Comparison of ENCODE assay signal across 23 cellular contexts in the genomic region with DNA sequence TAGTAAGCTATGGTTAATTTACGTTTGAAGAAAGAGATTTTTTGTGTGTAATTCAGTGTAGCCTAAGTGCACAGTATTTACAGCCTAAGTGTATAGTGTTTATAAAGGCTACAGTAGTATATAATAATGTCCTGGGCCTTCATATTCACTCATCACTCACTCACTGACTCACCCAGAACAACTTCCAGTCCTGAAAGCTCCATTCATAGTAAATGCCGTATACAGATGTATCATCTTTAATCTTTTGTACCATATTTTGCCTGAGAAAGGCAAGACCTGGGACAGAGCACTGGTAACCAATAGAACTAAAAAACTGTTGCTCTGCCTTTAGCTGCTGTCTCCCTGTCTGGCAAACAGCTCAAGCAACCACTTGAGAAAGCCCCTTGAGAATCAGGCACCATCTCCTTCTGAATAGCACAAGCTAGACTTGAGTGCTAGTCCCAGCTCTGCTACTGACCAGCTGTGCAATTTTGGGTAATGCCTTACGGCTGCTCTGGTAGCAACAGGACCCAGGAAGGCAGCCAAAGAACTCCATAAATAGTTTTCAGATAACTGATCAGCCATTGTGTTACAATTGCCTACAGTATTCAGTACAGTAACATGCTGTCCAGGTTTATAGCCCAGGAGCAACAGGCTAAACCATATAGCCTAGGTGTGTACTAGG.
A peak's percentile ranks its signal among the peaks of the same experiment; 100 is the strongest.
DNase-seq lines count a peak whose midpoint lies in the region; ATAC-seq and TF ChIP-seq lines count a peak whose summit lies in the region.
"Had no signal": no experiment of that assay in that cellular context is flagged by ENCODE, and none has a peak within 500 bp of the region (broad histone marks: within the 10 kb centered on the region; RNA-seq: fewer than 3 reads in every experiment).

No MANE protein-coding gene starts in this region.

- TF ChIP-seq CTCF in dorsolateral prefrontal cortex (IDR thresholded peaks at IDR 0.05 in 54 of 56, conservative IDR thresholded peaks at IDR 0.05 in 2 of 56; ENCODE audit: low read depth in 1 of 56, partially characterized antibody in 56 of 56), result no peak

- intact Hi-C loops in Right ventricle myocardium superior (cut with DNase I) (no loop called here), cardiac septum (cut with DNase I) (no loop called here), left cardiac atrium (cut with DNase I) (no loop called here), dorsolateral prefrontal cortex (cut with DNase I) (no loop called here)

- no peaks in the 10 kb centered on the region for H3K27me3 ChIP-seq in dorsolateral prefrontal cortex
- H3K27me3 ChIP-seq: BLaER1, neural progenitor cell, Peyer's patch had no signal

- DNase-seq in Right ventricle myocardium superior (no peak), cardiac septum (ENCODE audit: low spot score) (no peak), RPMI7951 (ENCODE audit: low read depth) (peak; percentile 9), left cardiac atrium (no peak), mucosa of gallbladder (ENCODE audit: low spot score) (no peak), HuH-7.5 (ENCODE audit: low spot score) (no peak), dorsolateral prefrontal cortex (no peak)
- DNase-seq: activated CD8-positive, alpha-beta T cell treated with anti-CD3 and anti-CD28 coated beads, Interleukin-2, amount 10 ng/mL, durations not matched to agents 7 days and 5 days; activated gamma-delta T cell; activated naive CD8-positive, alpha-beta T cell treated with anti-CD3 and anti-CD28 coated beads, Interleukin-2, amount 50 U/mL, for 24 hours; Caco-2; H7; hippocampal formation; lower lobe of right lung; NCI-H1417 treated with DMSO at 0.1 percent for 48 hours; NCI-H2107; NCI-H510A treated with DMSO at 0.1 percent for 48 hours; Peyer's patch; posterior cingulate gyrus had no signal

- peak; percentile 95 for ATAC-seq in Right ventricle myocardium superior (ENCODE audit: poor library complexity)
- peak; percentile 38 to 70 for ATAC-seq in left cardiac atrium
- ATAC-seq in HG02885 (IDR thresholded peaks at IDR 0.05; ENCODE audit: poor library complexity, unreplicated experiment), result no peak
- ATAC-seq: activated CD8-positive, alpha-beta T cell treated with anti-CD3 and anti-CD28 coated beads, Interleukin-2, amount 10 ng/mL, durations not matched to agents 7 days and 5 days; activated naive CD8-positive, alpha-beta T cell treated with anti-CD3 and anti-CD28 coated beads, Interleukin-2, amount 50 U/mL, for 24 hours had no signal

- H3K27ac ChIP-seq in dorsolateral prefrontal cortex, result no peak overlapping the region
- H3K27ac ChIP-seq: BLaER1, epithelial cell of prostate, lower lobe of right lung, neural progenitor cell, Peyer's patch had no signal

- H3K4me3 ChIP-seq in dorsolateral prefrontal cortex, result no peak overlapping the region
- H3K4me3 ChIP-seq: BLaER1, lower lobe of right lung, neural progenitor cell, Peyer's patch had no signal
